9 cellular contexts compared by ENCODE assay signal in the genomic region with DNA sequence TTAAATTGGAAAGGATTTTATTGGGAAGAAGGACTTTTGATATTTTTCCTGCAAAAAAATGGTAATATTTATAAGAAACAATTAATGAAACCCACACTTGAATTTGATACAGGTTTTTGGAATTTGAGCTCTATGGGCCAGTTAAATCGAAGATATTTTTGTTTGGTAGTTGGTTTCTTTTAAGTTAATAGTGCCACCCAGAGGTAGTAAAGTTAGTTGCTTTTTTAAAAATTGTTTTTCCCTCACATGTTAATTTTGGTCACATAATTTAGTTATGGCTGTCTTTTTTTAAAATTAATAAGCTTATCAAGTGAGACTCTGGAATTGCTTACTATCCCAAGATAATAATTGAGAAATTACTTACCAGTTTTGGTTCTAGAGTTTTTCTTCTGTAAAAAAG. TPM values are rescaled to one million over a fixed set of nuclear protein-coding genes. Genes with fewer than 3 reads are reported as not detected.
DNase-seq lines count a peak whose midpoint lies in the region; ATAC-seq and TF ChIP-seq lines count a peak whose summit lies in the region.
"Had no signal": no experiment of that assay in that cellular context is flagged by ENCODE, and none has a peak within 500 bp of the region (broad histone marks: within the 10 kb centered on the region; RNA-seq: fewer than 3 reads in every experiment).

No MANE protein-coding gene starts in this region.

- WGBS in H9 (ENCODE audit: extremely low coverage, insufficient read length, low lambda C conversion rate): no CpG with 5 or more reads among the region's 1 CpG
- 0 to 18% methylated on average over 1 of the region's 1 CpG for WGBS in lower leg skin, 2 donors

- no peak for ATAC-seq in HG02870 (IDR thresholded peaks at IDR 0.05; ENCODE audit: unreplicated experiment)
- no peak for ATAC-seq in GM19023 (IDR thresholded peaks at IDR 0.05; ENCODE audit: unreplicated experiment)

- H2BK120ac ChIP-seq in H9 (ENCODE audit: low read depth, low read length, poor library complexity, severe bottlenecking): no peak overlapping the region

- no peak overlapping the region for H3T11ph ChIP-seq in H9 (ENCODE audit: low read length)

- H3K23me2 ChIP-seq in H9 (ENCODE audit: insufficient read length, low read depth, low read length, poor library complexity, severe bottlenecking): no peaks in the 10 kb centered on the region

- peaks cover 78 to 94% (median 92%) of the 10 kb centered on the region in 3 experiments for H3K36me3 Mint-ChIP-seq in H9 (ENCODE audit: insufficient read depth in 1 of 3, low read depth in 3 of 3)

- no peak overlapping the region for H2BK12ac ChIP-seq in H9 (ENCODE audit: insufficient read length, low read depth, low read length)

- no peak overlapping the region for H3K56ac ChIP-seq in H9 (ENCODE audit: insufficient read length, low read depth, low read length)

- peaks cover 0 to under 1% of the 10 kb centered on the region in 2 experiments; a peak in 2 of 4 replicates for H3K4me1 Mint-ChIP-seq in H9

- H3K23ac ChIP-seq in H9 (ENCODE audit: insufficient read length, low read depth, low read length): no peak overlapping the region

- H2AK5ac ChIP-seq in H9 (ENCODE audit: insufficient read length, low read length): no peak overlapping the region

- TF ChIP-seq CTCF in BJ (IDR thresholded peaks at IDR 0.05; ENCODE audit: insufficient read depth, low read depth, low read length): peak; percentile 40
- peak; percentile 60 for TF ChIP-seq CTCF in H9 (conservative IDR thresholded peaks at IDR 0.05)
- peak; percentile 76 for TF ChIP-seq CTCF in SU-DHL-6 (IDR thresholded peaks at IDR 0.05; ENCODE audit: insufficient read depth, low read length, poor library complexity, severe bottlenecking)
- no peak for TF ChIP-seq CTCF in lower leg skin (IDR thresholded peaks at IDR 0.05)

- CTCF ChIA-PET in BJ (lab: Yijun Ruan, JAX): interaction anchor here (0.6 to 1.8 kb wide), 10 partner anchors 9 to 865 kb away, joined by 3 to 7 read pairs (median 3); no protein-coding TSS in a partner anchor

- no peak overlapping the region for H3K4ac ChIP-seq in H9 (ENCODE audit: low read depth, low read length)

- H3K79me2 ChIP-seq in H9 (ENCODE audit: insufficient read depth, low read length) (peaks cover 3% of the 10 kb centered on the region; the same call in 1 of the 2 replicates), SU-DHL-6 (ENCODE audit: insufficient read depth, low read length) (peaks cover 52% of the 10 kb centered on the region)

- H3K36me3 ChIP-seq in BJ (ENCODE audit: control insufficient read depth, insufficient read depth, low read length) (peaks cover 12% of the 10 kb centered on the region), SU-DHL-6 (ENCODE audit: low read length) (peaks cover 79% of the 10 kb centered on the region)

- no peak overlapping the region for H3K18ac ChIP-seq in H9 (ENCODE audit: insufficient read length, low read depth, low read length)

- no peaks in the 10 kb centered on the region for H3K4me1 ChIP-seq in H9 (ENCODE audit: insufficient read depth, low read length)

- H3F3A ChIP-seq in SU-DHL-6 (ENCODE audit: insufficient read depth): peaks cover 15% of the 10 kb centered on the region

- POLR2A ChIA-PET in BJ (lab: Charles Lee): no interaction called here

- H3K79me1 ChIP-seq in H9 (ENCODE audit: insufficient read depth, low read depth, low read length, poor library complexity, severe bottlenecking): peaks cover 2% of the 10 kb centered on the region

- H2AFZ ChIP-seq in H9 (ENCODE audit: low read length) (no peak overlapping the region), SU-DHL-6 (ENCODE audit: low read depth, low read length, severe bottlenecking) (no peak overlapping the region)

- H3K27me3 ChIP-seq in BJ (ENCODE audit: control insufficient read depth, insufficient read depth, low read length) (no peaks in the 10 kb centered on the region), H9 (ENCODE audit: insufficient read depth, low read length) (no peaks in the 10 kb centered on the region), SU-DHL-6 (ENCODE audit: low read length) (no peaks in the 10 kb centered on the region)

- peaks cover 13% of the 10 kb centered on the region for H3K9me3 ChIP-seq in H9 (ENCODE audit: control insufficient read depth, low read depth, low read length)
- peaks cover 14% of the 10 kb centered on the region; the same call in 1 of the 2 replicates for H3K9me3 ChIP-seq in SU-DHL-6 (ENCODE audit: insufficient read depth, low read length)

- no peak overlapping the region for H3K27ac Mint-ChIP-seq in H9
- H3K27ac Mint-ChIP-seq: T-cell had no signal

- H2BK20ac ChIP-seq in H9 (ENCODE audit: low read depth, low read length, poor library complexity, severe bottlenecking): no peak overlapping the region

- H3K9me3 Mint-ChIP-seq in H9: peaks cover 23 to 24% of the 10 kb centered on the region in 2 experiments

- H4K8ac ChIP-seq in H9 (replicated peaks; ENCODE audit: insufficient read length, low read depth, low read length): no peak overlapping the region

- no peak for DNase-seq in BJ (ENCODE audit: low read depth)
- DNase-seq in H9: no peak
- peak; percentile 15 for DNase-seq in kidney tubule cell (ENCODE audit: low spot score)
- no peak for DNase-seq in lower leg skin (ENCODE audit: low spot score in 2 of 2)
- DNase-seq in NCI-H1417 treated with DMSO at 0.1 percent for 48 hours (lab: John Stamatoyannopoulos, UW): no peak
- DNase-seq: T-cell had no signal

- H3K4me2 ChIP-seq in H9 (ENCODE audit: insufficient read depth, insufficient read length, low read length) (no peak overlapping the region), SU-DHL-6 (ENCODE audit: low read depth, low read length, poor library complexity, severe bottlenecking) (no peak overlapping the region)

- no peak overlapping the region for H2BK5ac ChIP-seq in H9 (ENCODE audit: insufficient read length, low read length)

- H3K4me3 Mint-ChIP-seq in H9: no peak overlapping the region
- H3K4me3 Mint-ChIP-seq: T-cell had no signal

- intact Hi-C loops in lower leg skin (cut with DNase I; ENCODE audit: low total_unique reads): no loop called here

- H3K27me3 Mint-ChIP-seq in H9 (ENCODE audit: low read depth): no peaks in the 10 kb centered on the region
- H3K27me3 Mint-ChIP-seq: T-cell had no signal

- TF ChIP-seq POLR2A in lower leg skin (IDR thresholded peaks at IDR 0.05): no peak

- no peak overlapping the region for H3K14ac ChIP-seq in H9 (ENCODE audit: insufficient read depth, low read length)

- H4K20me1 ChIP-seq in H9 (ENCODE audit: control insufficient read depth, insufficient read depth, insufficient read length) (no peaks in the 10 kb centered on the region), SU-DHL-6 (ENCODE audit: low read depth, low read length) (peaks cover 6% of the 10 kb centered on the region; the same call in 1 of the 2 replicates)

- H3K27ac ChIP-seq in H9 (ENCODE audit: insufficient read length, low read depth, low read length) (no peak overlapping the region), SU-DHL-6 (ENCODE audit: low read depth, low read length) (no peak overlapping the region)

- no peak overlapping the region for H4K91ac ChIP-seq in H9 (ENCODE audit: insufficient read length, low read depth, low read length)

- H3K4me3 ChIP-seq in BJ (ENCODE audit: low read depth, low read length) (no peak overlapping the region), SU-DHL-6 (ENCODE audit: insufficient read depth, low read length, poor library complexity, severe bottlenecking) (no peak overlapping the region), lower leg skin (ENCODE audit: low read depth, poor library complexity, severe bottlenecking) (no peak overlapping the region)

- H2BK15ac ChIP-seq in H9 (ENCODE audit: low read depth, low read length): no peak overlapping the region

- no peaks in the 10 kb centered on the region for H3K9me2 ChIP-seq in SU-DHL-6 (replicated peaks; ENCODE audit: insufficient read depth, low read length)

- H3K9ac ChIP-seq in H9 (ENCODE audit: extremely low read depth, insufficient read length, low read length) (no peak overlapping the region), SU-DHL-6 (ENCODE audit: low read length) (no peak overlapping the region)

- no peak overlapping the region for H4K5ac ChIP-seq in H9 (ENCODE audit: insufficient read length, low read depth, low read length)

RNA-seq across cellular contexts. Expression of gene PRIM2, which starts 7.1 kb away (rescaled TPM):
- 12.5 and 25.7 TPM in 2 replicates for polyA plus RNA-seq in BJ (2011; rRNA removed)
- polyA minus RNA-seq in BJ (2011; rRNA and poly(A)+ RNA removed): 23.9 and 24.2 TPM in 2 replicates
- 43.0 and 44.3 TPM in 2 replicates for total RNA-seq in H9 (2021)
- total RNA-seq in lower leg skin: 1 to 10 TPM; 6.4 to 9.7 (median 6.7) TPM

Comparison
In these comparisons a context has a peak if more than half of its experiments do, and no peak if none do; other contexts are left out.
1. CTCF ChIP-seq: peak in BJ (single experiment), H9 (single experiment) and SU-DHL-6 (single experiment); none in lower leg skin (0 of 3).